ENCODE assay signal across 1 cellular context in the genomic region with DNA sequence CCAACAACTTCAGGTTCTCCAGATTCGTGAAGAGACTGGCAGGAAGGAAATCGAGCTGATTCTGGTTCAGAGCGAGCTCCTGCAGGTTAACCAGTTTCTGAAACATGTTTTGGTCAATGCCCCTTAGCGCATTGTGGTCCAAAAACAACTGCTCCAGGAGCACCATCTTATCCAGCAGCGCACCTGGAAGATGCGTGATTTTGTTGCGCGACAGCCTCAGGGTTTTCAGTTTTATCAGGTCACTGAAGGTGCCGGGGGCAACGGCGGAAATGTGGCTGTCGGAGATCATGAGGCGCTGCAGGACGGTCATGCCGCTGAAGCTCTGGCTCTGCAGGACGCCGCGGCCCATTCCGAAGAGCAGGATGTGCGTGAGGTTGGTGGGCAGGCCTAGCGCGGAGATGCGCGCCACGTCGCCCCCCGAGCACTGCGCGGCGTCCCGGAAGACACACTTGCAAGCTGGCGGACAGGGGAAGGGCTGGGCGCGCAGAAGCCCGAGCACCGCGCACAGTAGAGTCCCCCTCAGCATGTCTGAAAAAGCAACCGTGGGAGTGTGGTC.
TF ChIP-seq lines count a peak whose summit lies in the region.

No MANE protein-coding gene starts in this region.

TF ChIP-seq in K562, 482 proteins besides CTCF, POLR2A, EP300 and RAD21:
- TF ChIP-seq MECOM (CRISPR knock-in tag; IDR thresholded peaks at IDR 0.05) (no peak), ZBTB33 (CRISPR knock-in tag; IDR thresholded peaks at IDR 0.05) (peak; percentile 79), DDX20 (tag; IDR thresholded peaks at IDR 0.05; ENCODE audit: low read depth) (no peak)
